In the genomic region with DNA sequence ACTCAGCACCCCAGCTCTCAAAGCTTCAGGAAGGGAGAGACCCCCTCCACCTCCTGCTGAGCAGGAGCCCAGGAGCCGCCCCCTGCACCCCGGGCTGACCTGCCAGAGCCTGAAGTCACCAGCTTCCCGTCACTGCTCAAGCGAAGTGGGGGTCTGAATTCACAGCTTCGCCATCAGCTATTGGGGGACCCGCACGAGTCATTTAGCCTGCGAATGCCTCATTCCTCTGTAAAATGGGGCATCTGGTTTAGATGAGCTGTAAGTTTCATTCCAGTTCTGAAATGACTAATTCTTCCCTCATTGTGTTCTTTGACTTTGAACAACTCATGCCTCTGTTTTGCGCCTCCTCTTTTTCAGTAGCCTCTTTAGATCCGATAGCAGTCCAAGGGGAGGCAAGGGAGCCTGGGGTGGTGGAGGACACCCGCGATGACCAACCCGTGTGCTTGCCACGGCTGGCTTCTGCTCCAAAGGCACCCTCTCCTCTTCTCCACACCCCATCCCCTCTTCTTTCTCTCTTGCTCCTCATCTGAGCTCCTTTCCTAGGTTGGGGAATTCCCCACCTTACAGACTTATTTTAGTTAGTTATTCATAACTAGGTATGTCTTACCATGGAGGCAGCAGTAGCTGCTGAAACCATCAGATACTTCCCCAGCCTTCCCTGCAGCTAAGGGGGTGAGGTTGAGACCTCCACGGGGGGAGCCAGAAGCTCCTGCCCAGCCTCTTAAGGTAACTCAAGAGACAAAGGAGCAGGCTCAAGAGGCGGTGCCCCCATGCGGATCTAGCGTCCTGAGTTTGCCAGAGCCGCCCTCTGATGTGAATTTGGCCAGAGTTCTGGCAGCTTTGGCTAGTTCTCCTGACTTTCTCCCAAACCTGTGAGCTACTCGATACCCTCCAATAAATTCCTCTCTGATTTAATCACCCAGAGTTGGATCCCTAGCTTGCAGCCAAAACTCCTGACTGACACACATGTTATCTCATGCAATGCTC, we compare ENCODE assay signal across 8 cellular contexts. TPM values are rescaled to one million over a fixed set of nuclear protein-coding genes. Genes with fewer than 3 reads are reported as not detected.
DNase-seq lines count a peak whose midpoint lies in the region; ATAC-seq lines count a peak whose summit lies in the region.
"Had no signal": no experiment of that assay in that cellular context is flagged by ENCODE, and none has a peak within 500 bp of the region (broad histone marks: within the 10 kb centered on the region; RNA-seq: fewer than 3 reads in every experiment).

No MANE protein-coding gene starts in this region.

- 70% methylated on average over 20 of the region's 20 CpGs for WGBS in mesenchymal stem cell

- no peak overlapping the region for H2BK12ac ChIP-seq in mesenchymal stem cell (ENCODE audit: low read length in 2 of 2)

- no peak overlapping the region for H4K91ac ChIP-seq in mesenchymal stem cell (ENCODE audit: low read length)

- H3K14ac ChIP-seq in mesenchymal stem cell (ENCODE audit: low read length in 2 of 2), result no peak overlapping the region

- peak; percentile 68 for ATAC-seq in GM18868 (IDR thresholded peaks at IDR 0.05; ENCODE audit: unreplicated experiment)
- peak; percentile 32 for ATAC-seq in HG03045 (IDR thresholded peaks at IDR 0.05; ENCODE audit: unreplicated experiment)
- peak; percentile 35 for ATAC-seq in activated CD8-positive, alpha-beta T cell treated with anti-CD3 and anti-CD28 coated beads, Interleukin-2, amount 10 ng/mL, durations not matched to agents 7 days and 5 days
- ATAC-seq in GM19035 (IDR thresholded peaks at IDR 0.05; ENCODE audit: unreplicated experiment), result no peak

- CTCF ChIA-PET in activated CD8-positive, alpha-beta T cell treated with anti-CD3 and anti-CD28 coated beads, Interleukin-2, amount 10 ng/mL, durations not matched to agents 7 days and 5 days (lab: Charles Lee), result interaction anchor here (0.9 to 4.5 kb wide), 13 partner anchors 8 to 270 kb away, joined by 3 to 19 read pairs (median 6); a partner anchor contains a TSS

- H3K36me3 Mint-ChIP-seq in activated CD8-positive, alpha-beta T cell treated with anti-CD3 and anti-CD28 coated beads, Interleukin-2, amount 10 ng/mL, durations not matched to agents 7 days and 5 days (ENCODE audit: low read depth), result no peaks in the 10 kb centered on the region
- H3K36me3 Mint-ChIP-seq: naive B cell had no signal

- H4K8ac ChIP-seq in mesenchymal stem cell (ENCODE audit: low read length), result no peak overlapping the region

- peak overlapping the region; percentile 17 for H3K9ac ChIP-seq in mesenchymal stem cell (ENCODE audit: low read length)

- peak overlapping the region; percentile 60 for H2BK15ac ChIP-seq in mesenchymal stem cell (ENCODE audit: low read depth, poor library complexity, severe bottlenecking)

- peaks cover 44% of the 10 kb centered on the region for H3K4me1 Mint-ChIP-seq in activated CD8-positive, alpha-beta T cell treated with anti-CD3 and anti-CD28 coated beads, Interleukin-2, amount 10 ng/mL, durations not matched to agents 7 days and 5 days (ENCODE audit: low read depth)

- H3K36me3 ChIP-seq in mesenchymal stem cell (ENCODE audit: control insufficient read depth in 1 of 2, insufficient read depth in 2 of 2, low read depth in 1 of 2, low read length in 2 of 2), result no peaks in the 10 kb centered on the region

- peaks cover 4 to 48% of the 10 kb centered on the region in 2 experiments for H3K27me3 ChIP-seq in mesenchymal stem cell (ENCODE audit: control insufficient read depth in 1 of 2, insufficient read depth in 1 of 2, low read length in 2 of 2)

- H2AFZ ChIP-seq in mesenchymal stem cell (ENCODE audit: low read depth, low read length), result no peak overlapping the region

- H3K4me3 ChIP-seq in mesenchymal stem cell (ENCODE audit: insufficient read depth in 1 of 2, low read depth in 1 of 2, low read length in 2 of 2), result peak overlapping the region in 1 of 2 experiments; percentile 58

- no peaks in the 10 kb centered on the region for H3K9me3 ChIP-seq in mesenchymal stem cell (ENCODE audit: control insufficient read depth, low read length)

- no peak overlapping the region for H3K4me2 ChIP-seq in mesenchymal stem cell (ENCODE audit: low read length, poor library complexity, severe bottlenecking)

- no peaks in the 10 kb centered on the region for H3K9me3 Mint-ChIP-seq in activated CD8-positive, alpha-beta T cell treated with anti-CD3 and anti-CD28 coated beads, Interleukin-2, amount 10 ng/mL, durations not matched to agents 7 days and 5 days (ENCODE audit: insufficient read depth)
- H3K9me3 Mint-ChIP-seq: naive B cell had no signal

- POLR2A ChIA-PET in activated CD8-positive, alpha-beta T cell treated with anti-CD3 and anti-CD28 coated beads, Interleukin-2, amount 10 ng/mL, durations not matched to agents 7 days and 5 days (lab: Charles Lee), result interaction anchor here (0.6 to 1.6 kb wide), 6 partner anchors 11 to 78 kb away, joined by 3 to 6 read pairs (median 4); a partner anchor contains a TSS

- no peak overlapping the region for H2BK5ac ChIP-seq in mesenchymal stem cell (ENCODE audit: low read depth, low read length, poor library complexity, severe bottlenecking)

- H3K4ac ChIP-seq in mesenchymal stem cell (ENCODE audit: low read depth in 1 of 2, low read length in 2 of 2), result no peak overlapping the region

- H3K27ac ChIP-seq in mesenchymal stem cell (ENCODE audit: low read length, poor library complexity, severe bottlenecking), result no peak overlapping the region

- no peak overlapping the region for H2BK120ac ChIP-seq in mesenchymal stem cell (ENCODE audit: low read depth, low read length)

- peaks cover 21% of the 10 kb centered on the region for H3K4me1 ChIP-seq in mesenchymal stem cell (ENCODE audit: control insufficient read depth, insufficient read depth, low read depth, low read length)

- H3K4me3 Mint-ChIP-seq in activated CD8-positive, alpha-beta T cell treated with anti-CD3 and anti-CD28 coated beads, Interleukin-2, amount 10 ng/mL, durations not matched to agents 7 days and 5 days, result no peak overlapping the region
- H3K4me3 Mint-ChIP-seq: naive B cell had no signal

- peaks cover 3% of the 10 kb centered on the region for H3K27me3 Mint-ChIP-seq in activated CD8-positive, alpha-beta T cell treated with anti-CD3 and anti-CD28 coated beads, Interleukin-2, amount 10 ng/mL, durations not matched to agents 7 days and 5 days (ENCODE audit: low read depth)

- no peak overlapping the region for H2AK5ac ChIP-seq in mesenchymal stem cell (ENCODE audit: low read length, severe bottlenecking)

- DNase-seq in activated CD8-positive, alpha-beta T cell treated with anti-CD3 and anti-CD28 coated beads, Interleukin-2, amount 10 ng/mL, durations not matched to agents 7 days and 5 days, result no peak
- DNase-seq in mesenchymal stem cell (peak; percentile 69), NCI-H187 treated with DMSO at 0.1 percent for 48 hours (lab: John Stamatoyannopoulos, UW) (no peak), NCI-H446 treated with DMSO at 0.1 percent for 48 hours (lab: John Stamatoyannopoulos, UW) (no peak)
- DNase-seq: naive B cell had no signal

- H3K79me1 ChIP-seq in mesenchymal stem cell (replicated peaks; ENCODE audit: low read length, poor library complexity, severe bottlenecking), result no peaks in the 10 kb centered on the region

- H3K18ac ChIP-seq in mesenchymal stem cell (ENCODE audit: low read depth in 1 of 2, low read length in 2 of 2), result no peak overlapping the region

- no peak overlapping the region for H3K27ac Mint-ChIP-seq in activated CD8-positive, alpha-beta T cell treated with anti-CD3 and anti-CD28 coated beads, Interleukin-2, amount 10 ng/mL, durations not matched to agents 7 days and 5 days
- H3K27ac Mint-ChIP-seq: naive B cell had no signal

- H3K23ac ChIP-seq in mesenchymal stem cell (ENCODE audit: low read length in 2 of 2), result no peak overlapping the region

RNA-seq across cellular contexts. Expression of a gene that starts 47.7 kb away (rescaled TPM):
- 100 to 1,000 TPM; 213 to 217 TPM for total RNA-seq in activated CD8-positive, alpha-beta T cell treated with anti-CD3 and anti-CD28 coated beads, Interleukin-2, amount 10 ng/mL, durations not matched to agents 7 days and 5 days
- polyA plus RNA-seq in mesenchymal stem cell (2013, experiment 1 of 2), result 78.5 TPM
- 73.5 TPM for polyA plus RNA-seq in mesenchymal stem cell (2013, experiment 2 of 2)
